Comparison of ENCODE assay signal across 14 cellular contexts in genomic region chr2:171741189-171741588, GRCh38. TPM values are rescaled to one million over a fixed set of nuclear protein-coding genes. Genes with fewer than 3 reads are reported as not detected.
DNase-seq lines count a peak whose midpoint lies in the region; ATAC-seq, FAIRE-seq and TF ChIP-seq lines count a peak whose summit lies in the region.
"Had no signal": no experiment of that assay in that cellular context is flagged by ENCODE, and none has a peak within 500 bp of the region (broad histone marks: within the 10 kb centered on the region; RNA-seq: fewer than 3 reads in every experiment).

No MANE protein-coding gene starts in this region.

- peak; percentile 47 for DNase-seq in EL
- DNase-seq in bronchial epithelial cell (ENCODE audit: low read depth), result peak; percentile 4
- no peak for DNase-seq in T-helper 9 cell
- no peak for DNase-seq in cortex of kidney (lab: John Stamatoyannopoulos, UW)
- DNase-seq: activated CD4-positive, alpha-beta T cell treated with anti-CD3 and anti-CD28 coated beads for 1 hour; activated gamma-delta T cell; gastrocnemius medialis; left ventricle myocardium superior; NCI-H510A treated with DMSO at 0.1 percent for 48 hours; stimulated activated CD8-positive, alpha-beta memory T cell treated with anti-CD3 and anti-CD28 coated beads, Interleukin-4, amount 100 ng/mL, for 48 hours had no signal

- no peak for FAIRE-seq in bronchial epithelial cell (lab: Jason Lieb, UNC)

- no peak for TF ChIP-seq CTCF in bronchial epithelial cell (IDR thresholded peaks at IDR 0.05; ENCODE audit: insufficient read depth, low read length, severe bottlenecking)

- no peaks in the 10 kb centered on the region for H3K27me3 ChIP-seq in bronchial epithelial cell (ENCODE audit: control insufficient read depth, insufficient read depth, low read length)
- H3K27me3 ChIP-seq: gastrocnemius medialis had no signal

- H3K36me3 ChIP-seq in bronchial epithelial cell (ENCODE audit: control insufficient read depth, insufficient read depth, low read length), result peaks cover 5% of the 10 kb centered on the region

- ATAC-seq in GM19035 (IDR thresholded peaks at IDR 0.05; ENCODE audit: unreplicated experiment) (peak; percentile 43), HG03469 (IDR thresholded peaks at IDR 0.05; ENCODE audit: unreplicated experiment) (peak; percentile 65), HG03159 (IDR thresholded peaks at IDR 0.05; ENCODE audit: unreplicated experiment) (no peak), HG02840 (IDR thresholded peaks at IDR 0.05; ENCODE audit: low FRiP score, unreplicated experiment) (no peak)
- ATAC-seq: gastrocnemius medialis, left ventricle myocardium superior had no signal

- no peak overlapping the region for H3K4me3 ChIP-seq in bronchial epithelial cell (ENCODE audit: low read depth, low read length)
- H3K4me3 ChIP-seq: gastrocnemius medialis had no signal

RNA-seq across cellular contexts. Expression of gene DYNC1I2, which starts 53.9 kb away (rescaled TPM):
- total RNA-seq in bronchial epithelial cell, result 95.1 and 103 TPM in 2 replicates

Comparison
In these comparisons a context has a peak if more than half of its experiments do, and no peak if none do; other contexts are left out.
1. DNase-seq: peak in EL (single experiment) and bronchial epithelial cell (single experiment); none in T-helper 9 cell (single experiment) and cortex of kidney (single experiment).
2. ATAC-seq: peak in GM19035 (single experiment) and HG03469 (single experiment); none in HG03159 (single experiment) and HG02840 (single experiment).